Comparison of ENCODE assay signal across 8 cellular contexts in the genomic region with DNA sequence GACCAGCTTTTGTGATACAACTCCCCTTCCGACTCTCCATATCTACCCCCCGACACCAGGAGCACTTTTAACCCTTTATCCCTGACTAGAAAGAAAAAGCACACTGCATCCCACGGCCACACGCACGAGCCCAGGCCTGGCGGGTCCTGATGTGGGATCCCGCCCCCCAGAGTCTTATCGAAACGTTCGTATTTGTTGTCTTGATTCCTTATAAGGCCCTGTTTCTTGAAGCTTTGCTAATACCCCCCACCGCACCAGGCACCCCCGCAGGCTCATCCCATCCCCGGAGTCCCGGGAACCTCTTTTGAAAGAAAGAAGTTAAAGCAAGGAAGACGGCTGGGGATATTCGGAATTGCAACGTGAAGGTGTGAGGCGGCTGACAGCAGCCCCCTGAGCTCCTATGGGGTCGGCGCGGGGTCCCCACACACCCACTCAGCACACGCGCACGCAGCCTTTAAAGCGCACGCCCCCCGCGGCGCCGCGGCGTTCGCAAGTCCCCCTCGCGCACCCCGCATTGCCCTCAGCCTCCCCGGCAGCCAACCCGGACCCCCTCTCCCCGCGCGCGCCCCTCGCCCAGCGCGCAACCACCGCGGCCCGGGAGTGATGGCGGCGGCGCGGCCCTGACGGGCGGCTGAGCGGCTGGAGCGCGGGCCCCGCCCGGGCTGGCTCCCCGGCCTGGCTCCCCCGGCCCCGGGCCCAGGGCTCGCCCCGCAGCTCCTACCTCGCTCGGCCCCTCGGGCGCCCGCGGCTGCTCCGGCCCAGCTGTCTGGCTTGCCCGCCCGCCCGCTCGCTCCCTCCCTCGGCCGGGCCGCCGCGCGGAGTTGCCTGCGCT. TPM values are rescaled to one million over a fixed set of nuclear protein-coding genes. Genes with fewer than 3 reads are reported as not detected.
DNase-seq lines count a peak whose midpoint lies in the region; ATAC-seq and TF ChIP-seq lines count a peak whose summit lies in the region.

No MANE protein-coding gene starts in this region.

- H3K4me2 ChIP-seq in Loucy (ENCODE audit: low read depth, low read length, poor library complexity, severe bottlenecking) (peak overlapping the region; percentile 94), fibroblast of lung (ENCODE audit: extremely low read depth, insufficient read depth, low read length) (peak overlapping the region; percentile 89)

- H3K79me2 ChIP-seq in Loucy (ENCODE audit: insufficient read depth, low read length) (peaks cover 62% of the 10 kb centered on the region), fibroblast of lung (ENCODE audit: control insufficient read depth, insufficient read depth, low read length) (peaks cover 11% of the 10 kb centered on the region)

- H2AFZ ChIP-seq in Loucy (ENCODE audit: low read length) (peak overlapping the region; percentile 66), fibroblast of lung (ENCODE audit: low read length) (peak overlapping the region; percentile 44), neuron (ENCODE audit: low read depth, low read length) (peak overlapping the region; percentile 95)

- ATAC-seq in GM21367 (IDR thresholded peaks at IDR 0.05; ENCODE audit: unreplicated experiment) (peak; percentile 18), HG02571 (IDR thresholded peaks at IDR 0.05; ENCODE audit: unreplicated experiment) (no peak)

- peaks cover 48% of the 10 kb centered on the region for H4K20me1 ChIP-seq in Loucy (ENCODE audit: insufficient read depth, low read length, poor library complexity, severe bottlenecking)
- H4K20me1 ChIP-seq in fibroblast of lung (ENCODE audit: control insufficient read depth, extremely low read depth, insufficient read depth, low read length) = no peaks in the 10 kb centered on the region

- H3K9me3 ChIP-seq in Loucy (ENCODE audit: insufficient read depth, low read depth, low read length) (no peaks in the 10 kb centered on the region), fibroblast of lung (ENCODE audit: control insufficient read depth, insufficient read depth, low read depth, low read length) (no peaks in the 10 kb centered on the region), neuron (ENCODE audit: low read length) (no peaks in the 10 kb centered on the region)

- H3K4me1 ChIP-seq in Loucy (ENCODE audit: insufficient read depth, low read length, poor library complexity, severe bottlenecking) (peaks cover 59% of the 10 kb centered on the region), fibroblast of lung (ENCODE audit: control insufficient read depth, extremely low read depth, insufficient read depth, low read length) (peaks cover 3% of the 10 kb centered on the region), neuron (ENCODE audit: insufficient read depth, low read length) (peaks cover 35% of the 10 kb centered on the region)

- H3K9me2 ChIP-seq in Loucy (replicated peaks; ENCODE audit: low read depth, low read length) = no peaks in the 10 kb centered on the region

- no peaks in the 10 kb centered on the region for H3F3A ChIP-seq in Loucy (ENCODE audit: low read depth)

- H3K4me3 ChIP-seq in Loucy (ENCODE audit: low read length, poor library complexity, severe bottlenecking) (peak overlapping the region; percentile 97), fibroblast of lung (replicated peaks in 1 of 4; ENCODE audit: control extremely low read depth in 1 of 4, insufficient read depth in 1 of 4, low read depth in 3 of 4, low read length in 4 of 4) (peak overlapping the region; percentile 70 to 78 (median 74)), neuron (ENCODE audit: low read length) (peak overlapping the region; percentile 93)

- H3K27ac ChIP-seq in fibroblast of lung (ENCODE audit: insufficient read depth, low read length) = peak overlapping the region; percentile 28

- TF ChIP-seq CTCF in Loucy (conservative IDR thresholded peaks at IDR 0.05; ENCODE audit: low read length) = 0 out of 2 replicates have a peak, but pooled peaks have one; percentile 11
- no peak for TF ChIP-seq CTCF in fibroblast of lung (conservative IDR thresholded peaks at IDR 0.05 in 1 of 2, IDR thresholded peaks at IDR 0.05 in 1 of 2; ENCODE audit: low read depth in 1 of 2, low read length in 2 of 2)

- H3K36me3 ChIP-seq in Loucy (ENCODE audit: insufficient read depth, low read length) (no peaks in the 10 kb centered on the region), fibroblast of lung (ENCODE audit: control insufficient read depth, insufficient read depth, low read length) (no peaks in the 10 kb centered on the region), neuron (ENCODE audit: insufficient read depth, low read length) (no peaks in the 10 kb centered on the region)

- DNase-seq in C1 segment of cervical spinal cord (lab: John Stamatoyannopoulos, UW) (peak in 8 of 14 donors; percentile 7 to 47 (median 30)), fibroblast of lung (ENCODE audit: low read depth in 2 of 2) (peak; percentile 55 to 56), NCI-H2107 treated with DMSO at 0.1 percent for 48 hours (lab: John Stamatoyannopoulos, UW; ENCODE audit: unreplicated experiment) (no peak)
- peak; percentile 65 for DNase-seq in activated CD8-positive, alpha-beta memory T cell treated with anti-CD3 and anti-CD28 coated beads, Interleukin-2, amount 50 U/mL, for 4 hours

- H3K9ac ChIP-seq in Loucy (ENCODE audit: low read depth, low read length, poor library complexity, severe bottlenecking) (peak overlapping the region; percentile 98), fibroblast of lung (ENCODE audit: insufficient read depth, low read length) (peak overlapping the region; percentile 71)

- H3K27me3 ChIP-seq in Loucy (ENCODE audit: insufficient read depth, low read length, poor library complexity, severe bottlenecking) (no peaks in the 10 kb centered on the region), fibroblast of lung (ENCODE audit: control insufficient read depth, insufficient read depth, low read length) (no peaks in the 10 kb centered on the region), neuron (ENCODE audit: insufficient read depth, low read length) (no peaks in the 10 kb centered on the region)

RNA-seq across cellular contexts. Expression of a gene that starts 0.4 kb away (rescaled TPM):
- total RNA-seq in fibroblast of lung = 24.4 and 25.9 TPM in 2 replicates
- polyA plus RNA-seq in fibroblast of lung = 18.0 and 29.6 TPM in 2 replicates
- 13.9 and 21.0 TPM in 2 replicates for polyA plus RNA-seq in fibroblast of lung (2012)
- polyA minus RNA-seq in fibroblast of lung (ENCODE audit: low replicate concordance) = 21.1 and 29.1 TPM in 2 replicates

RNA-seq across cellular contexts. Expression of a gene that starts 12.6 kb away (rescaled TPM):
- 26.2 and 28.4 TPM in 2 replicates for total RNA-seq in fibroblast of lung
- polyA plus RNA-seq in fibroblast of lung = 5.5 and 6.9 TPM in 2 replicates
- polyA plus RNA-seq in fibroblast of lung (2012) = 5.1 and 7.7 TPM in 2 replicates
- polyA minus RNA-seq in fibroblast of lung (ENCODE audit: low replicate concordance) = 16.8 and 37.8 TPM in 2 replicates

Comparison
In these comparisons a context has a peak if more than half of its experiments do, and no peak if none do; other contexts are left out.
1. H2AFZ ChIP-seq: peak in every context shown above with its lines; median percentile 95 in neuron; 66 in Loucy; 44 in fibroblast of lung.